9 cellular contexts compared by ENCODE assay signal in the genomic region with DNA sequence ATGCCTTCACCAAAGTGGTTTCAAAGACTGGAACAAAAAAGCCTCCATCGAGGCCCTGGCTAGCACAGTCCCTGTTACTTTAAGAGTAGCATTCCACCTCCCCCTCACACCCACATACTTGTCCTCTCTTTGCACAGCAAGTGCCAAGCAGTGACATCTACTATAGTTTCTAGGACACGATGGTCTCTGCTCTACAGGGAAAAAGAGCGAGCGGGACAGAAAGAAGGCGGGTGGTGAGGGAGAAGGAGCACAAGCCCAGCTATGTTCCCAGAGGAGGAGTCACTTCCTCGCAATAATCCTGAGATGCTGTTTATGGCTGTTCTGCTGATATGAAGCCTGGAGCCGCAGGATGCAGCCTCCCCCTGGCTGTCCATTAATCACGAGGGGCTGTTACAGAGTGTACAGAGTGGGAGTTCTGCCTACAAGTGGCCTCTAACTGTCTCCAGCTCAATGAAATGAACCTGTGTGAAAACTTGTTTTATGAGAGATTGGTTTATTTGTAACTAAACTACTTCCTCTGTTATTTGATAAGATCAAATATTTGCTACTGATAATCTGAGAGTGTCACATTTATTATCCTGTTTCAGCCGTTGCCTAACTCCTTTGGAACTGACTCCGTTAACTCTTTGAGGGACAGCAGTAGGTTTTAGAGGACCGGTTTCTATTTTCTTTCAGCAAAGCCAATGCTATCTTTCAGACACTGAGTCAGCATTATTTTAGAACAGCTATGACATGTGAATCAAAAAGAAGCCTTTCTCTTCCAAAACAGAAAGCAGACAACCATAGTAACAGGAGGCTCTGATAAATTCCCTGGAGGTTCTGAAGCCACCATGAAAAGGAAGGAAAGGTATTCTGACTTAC.
A peak's percentile ranks its signal among the peaks of the same experiment; 100 is the strongest.
DNase-seq lines count a peak whose midpoint lies in the region; ATAC-seq, FAIRE-seq and TF ChIP-seq lines count a peak whose summit lies in the region.
"Had no signal": no experiment of that assay in that cellular context is flagged by ENCODE, and none has a peak within 500 bp of the region (broad histone marks: within the 10 kb centered on the region; RNA-seq: fewer than 3 reads in every experiment).

No MANE protein-coding gene starts in this region.

- H3K36me3 ChIP-seq in lower lobe of right lung, result no peaks in the 10 kb centered on the region

- peak overlapping the region; percentile 43 for H3K27ac Mint-ChIP-seq in type B pancreatic cell
- no peak overlapping the region for H3K27ac Mint-ChIP-seq in activated CD4-positive, alpha-beta T cell treated with anti-CD3 and anti-CD28 coated beads, Interleukin-2, amount 10 ng/mL, durations not matched to agents 7 days and 5 days
- H3K27ac Mint-ChIP-seq: activated B cell treated with CpG ODN at 0.5 μM for 24 hours had no signal

- H3K4me2 ChIP-seq in A549, result peak overlapping the region; percentile 74

- TF ChIP-seq CTCF in A549 (IDR thresholded peaks at IDR 0.05) (no peak), lower lobe of right lung (IDR thresholded peaks at IDR 0.05) (no peak), type B pancreatic cell (conservative IDR thresholded peaks at IDR 0.05) (no peak)

- no peaks in the 10 kb centered on the region for H3K27me3 Mint-ChIP-seq in type B pancreatic cell
- H3K27me3 Mint-ChIP-seq in activated CD4-positive, alpha-beta T cell treated with anti-CD3 and anti-CD28 coated beads, Interleukin-2, amount 10 ng/mL, durations not matched to agents 7 days and 5 days, result peaks cover 3% of the 10 kb centered on the region

- peak overlapping the region; percentile 68 to 82 for H3K27ac ChIP-seq in A549
- H3K27ac ChIP-seq in lower lobe of right lung, result peak overlapping the region; percentile 70

- POLR2A ChIA-PET in A549 (lab: Yijun Ruan, JAX), result interaction anchor here (0.6 to 0.7 kb wide), 2 partner anchors 208 to 209 kb away, joined by 3 read pairs; partner anchors contain the start of gene SPRY2
- POLR2A ChIA-PET in activated CD4-positive, alpha-beta T cell treated with anti-CD3 and anti-CD28 coated beads, Interleukin-2, amount 10 ng/mL, durations not matched to agents 7 days and 5 days (lab: Charles Lee), result no interaction called here

- H3K9me3 Mint-ChIP-seq in type B pancreatic cell, result no peaks in the 10 kb centered on the region
- H3K9me3 Mint-ChIP-seq in activated CD4-positive, alpha-beta T cell treated with anti-CD3 and anti-CD28 coated beads, Interleukin-2, amount 10 ng/mL, durations not matched to agents 7 days and 5 days, result no peaks in the 10 kb centered on the region
- H3K9me3 Mint-ChIP-seq: activated B cell treated with CpG ODN at 0.5 μM for 24 hours had no signal

- CTCF ChIA-PET in A549 (lab: Yijun Ruan, JAX), result no interaction called here
- CTCF ChIA-PET in activated CD4-positive, alpha-beta T cell treated with anti-CD3 and anti-CD28 coated beads, Interleukin-2, amount 10 ng/mL, durations not matched to agents 7 days and 5 days (lab: Charles Lee), result no interaction called here

- TF ChIP-seq EP300 in A549 (IDR thresholded peaks at IDR 0.05), result 0 out of 5 replicates have a peak, but pooled peaks of 1 of the 2 experiments have one; percentile 24

- H3K4me1 ChIP-seq in A549 (peaks cover 37% of the 10 kb centered on the region), lower lobe of right lung (peaks cover 30% of the 10 kb centered on the region)

- peaks cover 29% of the 10 kb centered on the region for H3K4me1 Mint-ChIP-seq in type B pancreatic cell (ENCODE audit: unreplicated experiment)
- no peaks in the 10 kb centered on the region for H3K4me1 Mint-ChIP-seq in activated CD4-positive, alpha-beta T cell treated with anti-CD3 and anti-CD28 coated beads, Interleukin-2, amount 10 ng/mL, durations not matched to agents 7 days and 5 days
- H3K4me1 Mint-ChIP-seq: activated B cell treated with CpG ODN at 0.5 μM for 24 hours had no signal

- no peaks in the 10 kb centered on the region for H3K36me3 Mint-ChIP-seq in type B pancreatic cell
- H3K36me3 Mint-ChIP-seq in activated CD4-positive, alpha-beta T cell treated with anti-CD3 and anti-CD28 coated beads, Interleukin-2, amount 10 ng/mL, durations not matched to agents 7 days and 5 days (ENCODE audit: low read depth), result no peaks in the 10 kb centered on the region

- peak; percentile 21 to 81 for DNase-seq in A549 (ENCODE audit: low read depth in 1 of 2, low spot score in 1 of 2)
- peak; percentile 17 for DNase-seq in NCI-H2029 treated with DMSO at 0.1 percent for 48 hours (lab: John Stamatoyannopoulos, UW)
- peak; percentile 7 to 76 for DNase-seq in dermis microvascular lymphatic vessel endothelial cell (ENCODE audit: low read depth in 2 of 2)
- peak; percentile 55 for DNase-seq in lower lobe of right lung
- DNase-seq in type B pancreatic cell (ENCODE audit: extremely low spot score, unreplicated experiment), result no peak
- DNase-seq in GM19239 (ENCODE audit: insufficient read length, low spot score), result no peak
- no peak for DNase-seq in activated CD4-positive, alpha-beta T cell treated with anti-CD3 and anti-CD28 coated beads, Interleukin-2, amount 10 ng/mL, durations not matched to agents 7 days and 5 days
- DNase-seq in NCI-H2081 treated with DMSO at 0.1 percent for 48 hours (lab: John Stamatoyannopoulos, UW), result no peak
- DNase-seq: activated B cell treated with CpG ODN at 0.5 μM for 24 hours had no signal

- intact Hi-C loops in lower lobe of right lung (cut with DNase I), result no loop called here

- no peak for TF ChIP-seq POLR2A in A549 (IDR thresholded peaks at IDR 0.05; ENCODE audit: low read length)

- H3K4me3 ChIP-seq in A549, result peak overlapping the region; percentile 27; the same call in 2 of the 3 replicates
- peak overlapping the region; percentile 35 for H3K4me3 ChIP-seq in lower lobe of right lung

- FAIRE-seq in A549 (lab: Jason Lieb, UNC) (no peak), GM19239 (lab: Jason Lieb, UNC) (no peak)

- peak; percentile 94 to 98 for ATAC-seq in A549
- ATAC-seq in lower lobe of right lung, result peak; percentile 93 to 95

- 2% methylated on average over 11 of the region's 11 CpGs for WGBS in A549 (ENCODE audit: missing lambda C conversion rate)

- H3K4me3 Mint-ChIP-seq in type B pancreatic cell, result peak overlapping the region; percentile 71
- no peak overlapping the region for H3K4me3 Mint-ChIP-seq in activated CD4-positive, alpha-beta T cell treated with anti-CD3 and anti-CD28 coated beads, Interleukin-2, amount 10 ng/mL, durations not matched to agents 7 days and 5 days
- H3K4me3 Mint-ChIP-seq: activated B cell treated with CpG ODN at 0.5 μM for 24 hours had no signal

- TF ChIP-seq RAD21 in A549 (conservative IDR thresholded peaks at IDR 0.05 in 1 of 2, IDR thresholded peaks at IDR 0.05 in 1 of 2), result no peak; a peak in 1 of 5 replicates

- H3K27me3 ChIP-seq in lower lobe of right lung (ENCODE audit: low read depth), result no peaks in the 10 kb centered on the region

- no peaks in the 10 kb centered on the region for H3K9me3 ChIP-seq in A549
- H3K9me3 ChIP-seq in lower lobe of right lung, result no peaks in the 10 kb centered on the region

TF ChIP-seq in A549, 52 proteins besides CTCF, POLR2A, EP300 and RAD21:
- TF ChIP-seq, protein P1, sequence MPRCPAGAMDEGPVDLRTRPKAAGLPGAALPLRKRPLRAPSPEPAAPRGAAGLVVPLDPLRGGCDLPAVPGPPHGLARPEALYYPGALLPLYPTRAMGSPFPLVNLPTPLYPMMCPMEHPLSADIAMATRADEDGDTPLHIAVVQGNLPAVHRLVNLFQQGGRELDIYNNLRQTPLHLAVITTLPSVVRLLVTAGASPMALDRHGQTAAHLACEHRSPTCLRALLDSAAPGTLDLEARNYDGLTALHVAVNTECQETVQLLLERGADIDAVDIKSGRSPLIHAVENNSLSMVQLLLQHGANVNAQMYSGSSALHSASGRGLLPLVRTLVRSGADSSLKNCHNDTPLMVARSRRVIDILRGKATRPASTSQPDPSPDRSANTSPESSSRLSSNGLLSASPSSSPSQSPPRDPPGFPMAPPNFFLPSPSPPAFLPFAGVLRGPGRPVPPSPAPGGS (IDR thresholded peaks at IDR 0.05), result 0 out of 3 replicates have a peak, but pooled peaks have one; percentile 41
- TF ChIP-seq MAFK (IDR thresholded peaks at IDR 0.05; ENCODE audit: partially characterized antibody) (peak; percentile 97), GATA3 (IDR thresholded peaks at IDR 0.05; ENCODE audit: borderline replicate concordance) (peak; percentile 46; the same call in 1 of the 2 replicates), CEBPB (IDR thresholded peaks at IDR 0.05) (peak; percentile 34 to 82; a peak in 2 of 4 replicates), FOSL2 (IDR thresholded peaks at IDR 0.05) (no peak), FOSL2 (CRISPR knock-in tag; IDR thresholded peaks at IDR 0.05) (no peak; the same call in 1 of the 2 replicates), RNF2 (IDR thresholded peaks at IDR 0.05; ENCODE audit: borderline replicate concordance, low read depth) (no peak), HDAC2 (IDR thresholded peaks at IDR 0.05) (no peak), MAX (IDR thresholded peaks at IDR 0.05) (peak; percentile 34; the same call in 1 of the 2 replicates), HOXB5 (CRISPR knock-in tag; IDR thresholded peaks at IDR 0.05) (0 out of 2 replicates have a peak, but pooled peaks have one; percentile 56)
TF ChIP-seq in A549: peak in this region for 6.

Comparison
In these comparisons a context has a peak if more than half of its experiments do, and no peak if none do; other contexts are left out.
1. DNase-seq: peak in A549 (2 of 2), NCI-H2029 treated with DMSO at 0.1 percent for 48 hours (single experiment), dermis microvascular lymphatic vessel endothelial cell (2 of 2) and lower lobe of right lung (single experiment); none in type B pancreatic cell (single experiment), GM19239 (single experiment), activated CD4-positive, alpha-beta T cell treated with anti-CD3 and anti-CD28 coated beads, Interleukin-2, amount 10 ng/mL, durations not matched to agents 7 days and 5 days (single experiment) and NCI-H2081 treated with DMSO at 0.1 percent for 48 hours (single experiment).